In the genomic region with DNA sequence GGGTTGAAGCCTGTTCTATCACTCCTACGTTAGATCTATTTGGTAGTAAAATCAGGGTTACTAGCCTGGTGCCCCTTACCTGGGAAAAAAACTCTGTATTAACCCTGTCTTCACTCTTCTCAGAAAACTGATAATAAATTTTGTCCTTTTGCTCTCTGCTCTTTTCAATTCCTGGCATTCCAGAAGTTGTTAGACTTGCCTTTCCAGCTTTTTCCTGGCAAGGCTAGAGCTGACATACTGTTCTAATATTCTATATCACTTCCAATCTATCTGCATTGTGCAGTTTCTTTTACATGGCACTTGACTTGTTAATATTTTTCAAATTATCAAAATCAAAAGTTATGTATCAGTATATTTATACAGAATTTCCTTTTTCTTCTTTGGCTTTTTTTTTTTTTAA, we compare ENCODE assay signal across 25 cellular contexts.
"Had no signal": no experiment of that assay in that cellular context is flagged by ENCODE, and none has a peak within 500 bp of the region (broad histone marks: within the 10 kb centered on the region; RNA-seq: fewer than 3 reads in every experiment).

No MANE protein-coding gene starts in this region.

- ATAC-seq: activated T-cell treated with anti-CD3 and anti-CD28 coated beads, Interleukin-2, amount 50 U/mL, for 72 hours; T-cell had no signal

- H3K4me1 ChIP-seq: breast epithelium had no signal

- DNase-seq: activated CD4-positive, alpha-beta memory T cell treated with anti-CD3 and anti-CD28 coated beads for 36 hours; activated CD4-positive, alpha-beta T cell treated with anti-CD3 and anti-CD28 coated beads, Interleukin-2, amount 10 ng/mL, durations not matched to agents 7 days and 5 days; activated CD4-positive, CD25-positive, alpha-beta regulatory T cell; activated naive CD4-positive, alpha-beta T cell treated with anti-CD3 and anti-CD28 coated beads, Interleukin-2, amount 50 U/mL, for 16 hours; activated naive CD8-positive, alpha-beta T cell treated with anti-CD3 and anti-CD28 coated beads, Interleukin-2, amount 10 ng/mL, durations not matched to agents 7 days and 5 days; activated T-cell treated with anti-CD3 and anti-CD28 coated beads for 4 hours; activated T-cell treated with anti-CD3 and anti-CD28 coated beads, Interleukin-2, amount 50 U/mL, for 72 hours; aorta; caudate nucleus; MG63; MV-4-11; NCI-H1105; NCI-H1436; NCI-H1694 treated with DMSO at 0.1 percent for 48 hours; NCI-H2029 treated with DMSO at 0.1 percent for 48 hours; NCI-H345; NCI-H510A; SHP77 treated with DMSO at 0.1 percent for 48 hours; T-cell; T-helper 2 cell; T1000 had no signal

- H3K27me3 ChIP-seq: breast epithelium, MG63 had no signal

- H3K4me3 ChIP-seq: breast epithelium, MG63 had no signal

- H3K4me1 Mint-ChIP-seq: activated CD4-positive, alpha-beta T cell treated with anti-CD3 and anti-CD28 coated beads, Interleukin-2, amount 10 ng/mL, durations not matched to agents 7 days and 5 days; activated naive CD8-positive, alpha-beta T cell treated with anti-CD3 and anti-CD28 coated beads, Interleukin-2, amount 10 ng/mL, durations not matched to agents 7 days and 5 days; T-cell had no signal

- H3K27ac Mint-ChIP-seq: activated CD4-positive, alpha-beta memory T cell treated with anti-CD3 and anti-CD28 coated beads for 36 hours; activated CD4-positive, alpha-beta T cell treated with anti-CD3 and anti-CD28 coated beads, Interleukin-2, amount 10 ng/mL, durations not matched to agents 7 days and 5 days; activated naive CD8-positive, alpha-beta T cell treated with anti-CD3 and anti-CD28 coated beads, Interleukin-2, amount 10 ng/mL, durations not matched to agents 7 days and 5 days; activated T-cell treated with anti-CD3 and anti-CD28 coated beads, Interleukin-2, amount 50 U/mL, for 72 hours; activated T-helper 2 cell treated with anti-CD3 and anti-CD28 coated beads, Interferon-gamma antibody, Interleukin-2, Interleukin-4, amounts not matched to agents 10 μg/mL and 5 μg/mL and 100 μg/mL, durations not matched to agents 14 hours and 24 hours and 36 hours; T-cell had no signal

- H3K36me3 ChIP-seq: breast epithelium, MG63 had no signal

- H3K9me3 ChIP-seq: breast epithelium, MG63 had no signal

- H3K27ac ChIP-seq: breast epithelium, KMS-11 had no signal

- H3K27me3 Mint-ChIP-seq: activated CD4-positive, alpha-beta memory T cell treated with anti-CD3 and anti-CD28 coated beads for 36 hours; activated CD4-positive, alpha-beta T cell treated with anti-CD3 and anti-CD28 coated beads, Interleukin-2, amount 10 ng/mL, durations not matched to agents 7 days and 5 days; activated naive CD8-positive, alpha-beta T cell treated with anti-CD3 and anti-CD28 coated beads, Interleukin-2, amount 10 ng/mL, durations not matched to agents 7 days and 5 days; T-cell had no signal

- FAIRE-seq: TTC549 had no signal

- H3K9ac ChIP-seq: KMS-11 had no signal

- H3K4me3 Mint-ChIP-seq: activated CD4-positive, alpha-beta memory T cell treated with anti-CD3 and anti-CD28 coated beads for 36 hours; activated CD4-positive, alpha-beta T cell treated with anti-CD3 and anti-CD28 coated beads, Interleukin-2, amount 10 ng/mL, durations not matched to agents 7 days and 5 days; activated naive CD8-positive, alpha-beta T cell treated with anti-CD3 and anti-CD28 coated beads, Interleukin-2, amount 10 ng/mL, durations not matched to agents 7 days and 5 days; activated T-cell treated with anti-CD3 and anti-CD28 coated beads, Interleukin-2, amount 50 U/mL, for 72 hours; T-cell had no signal

- H3K36me3 Mint-ChIP-seq: activated CD4-positive, alpha-beta memory T cell treated with anti-CD3 and anti-CD28 coated beads for 36 hours; activated naive CD8-positive, alpha-beta T cell treated with anti-CD3 and anti-CD28 coated beads, Interleukin-2, amount 10 ng/mL, durations not matched to agents 7 days and 5 days; T-cell had no signal
